In genomic region chr1:43970911-43971310, GRCh38 we compare ENCODE assay signal across 10 cellular contexts. TPM values are rescaled to one million over a fixed set of nuclear protein-coding genes. Genes with fewer than 3 reads are reported as not detected.
DNase-seq lines count a peak whose midpoint lies in the region; ATAC-seq, FAIRE-seq and TF ChIP-seq lines count a peak whose summit lies in the region.
"Had no signal": no experiment of that assay in that cellular context is flagged by ENCODE, and none has a peak within 500 bp of the region (broad histone marks: within the 10 kb centered on the region; RNA-seq: fewer than 3 reads in every experiment).

No MANE protein-coding gene starts in this region.

- H3K4me3 ChIP-seq in CD4-positive, CD25-positive, alpha-beta regulatory T cell (ENCODE audit: low read depth, low read length) = peak overlapping the region; percentile 81
- peak overlapping the region; percentile 96 for H3K4me3 ChIP-seq in Jurkat, Clone E6-1 (ENCODE audit: low read length)

- DNase-seq in CD4-positive, CD25-positive, alpha-beta regulatory T cell = no peak
- DNase-seq in Jurkat, Clone E6-1 (ENCODE audit: low read depth, low spot score) = no peak
- DNase-seq in MCF 10A (ENCODE audit: unreplicated experiment) = no peak
- no peak for DNase-seq in naive B cell
- DNase-seq in DMS114 treated with DMSO at 0.1 percent for 48 hours (lab: John Stamatoyannopoulos, UW; ENCODE audit: unreplicated experiment) = no peak
- no peak for DNase-seq in H54 (ENCODE audit: insufficient read length, low spot score)
- DNase-seq in stimulated activated CD4-positive, alpha-beta T cell treated with anti-CD3 and anti-CD28 coated beads, Interleukin-4, amount 100 ng/mL, for 4 hours = no peak
- no peak for DNase-seq in GDM1 (lab: John Stamatoyannopoulos, UW)
- DNase-seq: activated effector memory CD4-positive, alpha-beta T cell treated with Interleukin-2 at 50 U/mL for 16 hours; tibial artery had no signal

- peak overlapping the region in 1 of 3 donors; percentile 84 for H3K27ac Mint-ChIP-seq in CD4-positive, CD25-positive, alpha-beta regulatory T cell
- no peak overlapping the region for H3K27ac Mint-ChIP-seq in MCF 10A (ENCODE audit: low read depth, unreplicated experiment)
- H3K27ac Mint-ChIP-seq in naive B cell = peak overlapping the region in 1 of 6 donors; percentile 79

- peaks cover 4% of the 10 kb centered on the region for H3K27me3 Mint-ChIP-seq in CD4-positive, CD25-positive, alpha-beta regulatory T cell
- H3K27me3 Mint-ChIP-seq in MCF 10A (ENCODE audit: insufficient read depth, unreplicated experiment) = no peaks in the 10 kb centered on the region
- no peaks in the 10 kb centered on the region for H3K27me3 Mint-ChIP-seq in naive B cell

- POLR2A ChIA-PET in MCF 10A (lab: Yijun Ruan, JAX) = interaction anchor here (0.6 to 3.9 kb wide), 5 partner anchors 9 to 321 kb away, joined by 3 to 28 read pairs (median 5); partner anchors contain the start of genes IPO13, KDM4A and ST3GAL3

- TF ChIP-seq CTCF in MCF 10A (IDR thresholded peaks at IDR 0.05; ENCODE audit: unreplicated experiment) = no peak

- CTCF ChIA-PET in MCF 10A (lab: Yijun Ruan, JAX) = interaction anchor here (0.9 to 2.6 kb wide), 6 partner anchors 23 to 207 kb away, joined by 3 to 8 read pairs (median 5); partner anchors contain the start of gene IPO13

- no TSS peak for BruUV-seq in MCF 10A (replicated peaks; lab: Mats Ljungman, UMichigan)

- peaks cover 32% of the 10 kb centered on the region for H3K4me1 ChIP-seq in CD4-positive, CD25-positive, alpha-beta regulatory T cell (ENCODE audit: control insufficient read depth, insufficient read depth, low read length, poor library complexity, severe bottlenecking)

- H3K9me3 ChIP-seq in CD4-positive, CD25-positive, alpha-beta regulatory T cell (ENCODE audit: control insufficient read depth in 2 of 2, low read length in 2 of 2) = no peaks in the 10 kb centered on the region
- H3K9me3 ChIP-seq: tibial artery had no signal

- peak overlapping the region; percentile 90 to 98 (median 93) for H3K4me3 Mint-ChIP-seq in CD4-positive, CD25-positive, alpha-beta regulatory T cell
- H3K4me3 Mint-ChIP-seq in MCF 10A (ENCODE audit: unreplicated experiment) (peak overlapping the region; percentile 98), naive B cell (peak overlapping the region; percentile 89 to 98 (median 96))

- H3K36me3 Mint-ChIP-seq in CD4-positive, CD25-positive, alpha-beta regulatory T cell = peaks cover 7% of the 10 kb centered on the region
- H3K36me3 Mint-ChIP-seq in MCF 10A (ENCODE audit: insufficient read depth, unreplicated experiment) (peaks cover 12% of the 10 kb centered on the region), naive B cell (no peaks in the 10 kb centered on the region)

- H3K9me3 Mint-ChIP-seq in CD4-positive, CD25-positive, alpha-beta regulatory T cell = peaks cover 0 to 1% (median 0%) of the 10 kb centered on the region in 7 donors
- H3K9me3 Mint-ChIP-seq in MCF 10A (ENCODE audit: unreplicated experiment) (no peaks in the 10 kb centered on the region), naive B cell (no peaks in the 10 kb centered on the region)

- H3K4me1 Mint-ChIP-seq in CD4-positive, CD25-positive, alpha-beta regulatory T cell = peaks cover 0 to 44% (median 20%) of the 10 kb centered on the region in 4 donors
- H3K4me1 Mint-ChIP-seq in MCF 10A (ENCODE audit: insufficient read depth, unreplicated experiment) (peaks cover 10% of the 10 kb centered on the region), naive B cell (peaks cover 39 to 45% (median 44%) of the 10 kb centered on the region in 3 donors)

- H3K36me3 ChIP-seq in CD4-positive, CD25-positive, alpha-beta regulatory T cell (ENCODE audit: control insufficient read depth, insufficient read depth, low read length) = peaks cover 5% of the 10 kb centered on the region

- TF ChIP-seq POLR2A in H54 (IDR thresholded peaks at IDR 0.05; ENCODE audit: low read depth, low read length) = no peak

- intact Hi-C loops in MCF 10A (cut with micrococcal nuclease) = no loop called here

- H3K27me3 ChIP-seq in CD4-positive, CD25-positive, alpha-beta regulatory T cell (ENCODE audit: control insufficient read depth, insufficient read depth, low read length) = no peaks in the 10 kb centered on the region
- H3K27me3 ChIP-seq: tibial artery had no signal

- no peak for FAIRE-seq in H54 (lab: Jason Lieb, UNC)

- no peak for ATAC-seq in CD4-positive, CD25-positive, alpha-beta regulatory T cell (ENCODE audit: low read depth in 2 of 2)
- no peak for ATAC-seq in naive B cell (ENCODE audit: low read depth in 2 of 2)

- no peak overlapping the region for H3K27ac ChIP-seq in CD4-positive, CD25-positive, alpha-beta regulatory T cell (ENCODE audit: insufficient read depth, low read length, poor library complexity, severe bottlenecking)

RNA-seq across cellular contexts. Expression of gene DPH2, which starts 1.1 kb away (rescaled TPM):
- total RNA-seq in CD4-positive, CD25-positive, alpha-beta regulatory T cell = 17.9 TPM
- 10 to 100 TPM; 17.2 to 25.0 (median 21.0) TPM for polyA plus RNA-seq in CD4-positive, CD25-positive, alpha-beta regulatory T cell
- 55.8 TPM for polyA plus RNA-seq in Jurkat, Clone E6-1 (2012; ENCODE audit: insufficient read depth, insufficient read length)
- 27.9 and 38.9 TPM in 2 replicates for total RNA-seq in MCF 10A (2022)
- polyA plus RNA-seq in naive B cell (ENCODE audit: low read depth in 6 of 6) = 10 to 100 TPM; 23.4 to 58.5 (median 30.9) TPM

RNA-seq across cellular contexts. Expression of gene ATP6V0B, which starts 3.8 kb away (rescaled TPM):
- 69.4 TPM for total RNA-seq in CD4-positive, CD25-positive, alpha-beta regulatory T cell
- 100 to 1,000 TPM; 207 to 274 (median 237) TPM for polyA plus RNA-seq in CD4-positive, CD25-positive, alpha-beta regulatory T cell
- 168 TPM for polyA plus RNA-seq in Jurkat, Clone E6-1 (2012; ENCODE audit: insufficient read depth, insufficient read length)
- 120 and 141 TPM in 2 replicates for total RNA-seq in MCF 10A (2022)
- 100 to 1,000 TPM; 264 to 432 (median 286) TPM for polyA plus RNA-seq in naive B cell (ENCODE audit: low read depth in 6 of 6)

RNA-seq across cellular contexts. Expression of gene B4GALT2, which starts 8.1 kb away (rescaled TPM):
- total RNA-seq in CD4-positive, CD25-positive, alpha-beta regulatory T cell = 0.54 TPM
- polyA plus RNA-seq in CD4-positive, CD25-positive, alpha-beta regulatory T cell = under 1 TPM; 0.20 to 0.86 (median 0.32) TPM
- 25.9 TPM for polyA plus RNA-seq in Jurkat, Clone E6-1 (2012; ENCODE audit: insufficient read depth, insufficient read length)
- 56.3 and 68.4 TPM in 2 replicates for total RNA-seq in MCF 10A (2022)
- polyA plus RNA-seq in naive B cell (ENCODE audit: low read depth in 6 of 6) = 1 to 10 TPM in 1 of 6 donors, under 1 TPM in 4, not detected in 1; 0.16 to 1.6 (median 0.37) TPM

RNA-seq across cellular contexts. Expression of gene CCDC24, which starts 20.5 kb away (rescaled TPM):
- total RNA-seq in CD4-positive, CD25-positive, alpha-beta regulatory T cell = 1.2 TPM
- polyA plus RNA-seq in CD4-positive, CD25-positive, alpha-beta regulatory T cell = 1 to 10 TPM in 1 of 4 donors, under 1 TPM in 3; 0.18 to 1.8 (median 0.73) TPM
- 4.7 TPM for polyA plus RNA-seq in Jurkat, Clone E6-1 (2012; ENCODE audit: insufficient read depth, insufficient read length)
- total RNA-seq in MCF 10A (2022) = 3.6 and 4.8 TPM in 2 replicates
- polyA plus RNA-seq in naive B cell (ENCODE audit: low read depth in 6 of 6) = 1 to 10 TPM in 5 of 6 donors, under 1 TPM in 1; 0.89 to 4.0 (median 2.0) TPM

RNA-seq across cellular contexts. Expression of gene IPO13, which starts 24.2 kb away (rescaled TPM):
- total RNA-seq in CD4-positive, CD25-positive, alpha-beta regulatory T cell = 12.6 TPM
- 10 to 100 TPM in 2 of 4 donors, 1 to 10 TPM in 2; 9.4 to 11.6 (median 10.1) TPM for polyA plus RNA-seq in CD4-positive, CD25-positive, alpha-beta regulatory T cell
- 25.8 TPM for polyA plus RNA-seq in Jurkat, Clone E6-1 (2012; ENCODE audit: insufficient read depth, insufficient read length)
- 23.9 and 31.4 TPM in 2 replicates for total RNA-seq in MCF 10A (2022)
- 10 to 100 TPM in 4 of 6 donors, 1 to 10 TPM in 2; 7.8 to 31.9 (median 10.2) TPM for polyA plus RNA-seq in naive B cell (ENCODE audit: low read depth in 6 of 6)

Comparison
In these comparisons a context has a peak if more than half of its experiments do, and no peak if none do; other contexts are left out.
1. RNA of gene B4GALT2, which starts 8.1 kb away (total RNA-seq): 56.3 to 68.4 TPM in MCF 10A; 0.54 TPM in CD4-positive, CD25-positive, alpha-beta regulatory T cell (single experiment); every median in the first group is over 10 times any median in the second.
2. Peak in every context shown above with its lines, with median percentiles within 50 percentile points of each other: H3K4me3 Mint-ChIP-seq.